8 cellular contexts compared by ENCODE assay signal in the genomic region with DNA sequence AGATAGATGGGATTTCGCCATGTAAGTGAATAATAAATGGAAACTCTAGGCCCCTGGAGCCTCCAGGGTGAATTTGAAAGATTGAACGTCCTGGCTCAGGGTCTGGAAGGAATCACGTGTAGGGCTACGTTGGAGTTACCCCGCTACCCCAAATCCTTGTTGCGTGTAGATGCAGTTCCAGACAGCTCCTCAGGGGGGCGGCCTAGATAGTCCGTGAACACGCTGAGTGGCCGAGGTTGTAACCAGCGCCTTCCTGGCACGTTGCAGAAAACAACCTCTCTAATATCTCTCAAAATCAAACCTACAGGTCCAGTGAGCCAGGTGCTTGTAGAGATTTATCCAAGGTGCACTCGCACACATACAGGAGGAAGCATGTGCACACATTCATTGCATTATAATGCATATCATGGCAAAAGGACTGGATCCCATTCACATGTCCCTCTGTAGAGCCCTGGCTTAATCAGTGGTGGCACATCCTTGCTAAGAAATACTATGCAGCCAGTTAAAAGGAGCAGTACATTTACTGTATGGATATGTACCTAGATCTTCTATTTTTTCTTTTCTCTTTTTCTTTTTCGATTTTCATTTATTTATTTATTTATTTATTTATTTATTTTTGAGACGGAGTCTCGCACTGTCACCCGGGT. TPM values are rescaled to one million over a fixed set of nuclear protein-coding genes. Genes with fewer than 3 reads are reported as not detected.
DNase-seq lines count a peak whose midpoint lies in the region; ATAC-seq, FAIRE-seq and TF ChIP-seq lines count a peak whose summit lies in the region.

No MANE protein-coding gene starts in this region.

- H3K4me3 ChIP-seq in adipocyte (ENCODE audit: low read length) (no peak overlapping the region), hepatocyte (no peak overlapping the region), spleen (no peak overlapping the region)

- H3K4me2 ChIP-seq in hepatocyte, result no peak overlapping the region

- H3K27ac ChIP-seq in hepatocyte (no peak overlapping the region), spleen (no peak overlapping the region)

- WGBS in hepatocyte (ENCODE audit: low lambda C conversion rate, missing lambda C conversion rate), result 32% methylated on average over 17 of the region's 17 CpGs
- WGBS in spleen, 5 donors, result 26 to 31% (median 30%) methylated on average over 17 of the region's 17 CpGs

- peak; percentile 64 for TF ChIP-seq CTCF in hepatocyte (IDR thresholded peaks at IDR 0.05; ENCODE audit: poor library complexity)
- TF ChIP-seq CTCF in spleen (IDR thresholded peaks at IDR 0.05 in 8 of 11, conservative IDR thresholded peaks at IDR 0.05 in 3 of 11), result peak; percentile 67 to 90 (median 81)

- FAIRE-seq in HTR-8/SVneo (lab: Jason Lieb, UNC), result peak; percentile 62

- intact Hi-C loops in spleen (cut with DNase I; ENCODE audit: low total_unique reads), result no loop called here

- H3K36me3 ChIP-seq in adipocyte (ENCODE audit: control insufficient read depth, insufficient read depth, low read length, severe bottlenecking) (no peaks in the 10 kb centered on the region), hepatocyte (replicated peaks; ENCODE audit: insufficient read depth, low read depth) (no peaks in the 10 kb centered on the region), spleen (no peaks in the 10 kb centered on the region)

- no peak for ATAC-seq in GM19463 (IDR thresholded peaks at IDR 0.05; ENCODE audit: unreplicated experiment)

- no peaks in the 10 kb centered on the region for H3K9me2 ChIP-seq in hepatocyte (replicated peaks; ENCODE audit: insufficient read depth)

- peaks cover 17% of the 10 kb centered on the region for H3K79me2 ChIP-seq in hepatocyte

- TF ChIP-seq POLR2A in spleen (IDR thresholded peaks at IDR 0.05), result no peak

- no peak overlapping the region for H2AFZ ChIP-seq in hepatocyte

- peak; percentile 85 for DNase-seq in CD1c-positive myeloid dendritic cell (ENCODE audit: extremely low spot score)
- peak; percentile 51 for DNase-seq in HTR-8/SVneo (ENCODE audit: insufficient read length, low spot score)
- peak; percentile 68 for DNase-seq in T follicular helper cell (ENCODE audit: low read depth)
- peak; percentile 83 for DNase-seq in adipocyte (ENCODE audit: low read depth)
- DNase-seq in hepatocyte (ENCODE audit: low spot score), result peak; percentile 77
- peak; percentile 91 for DNase-seq in spleen
- DNase-seq in NCI-H1105 treated with DMSO at 0.1 percent for 48 hours (lab: John Stamatoyannopoulos, UW), result no peak

- no peaks in the 10 kb centered on the region for H3K27me3 ChIP-seq in adipocyte (replicated peaks; ENCODE audit: control insufficient read depth, insufficient read depth, low read length)
- H3K27me3 ChIP-seq in hepatocyte, result peaks cover 3% of the 10 kb centered on the region
- peaks cover 0 to 17% (median 6%) of the 10 kb centered on the region in 7 donors for H3K27me3 ChIP-seq in spleen (replicated peaks in 1 of 7)

- no peak overlapping the region for H3K9ac ChIP-seq in adipocyte (ENCODE audit: low read length)

- peaks cover 10% of the 10 kb centered on the region for H3K4me1 ChIP-seq in adipocyte (ENCODE audit: control insufficient read depth, insufficient read depth, low read length)
- H3K4me1 ChIP-seq in hepatocyte (ENCODE audit: insufficient read depth), result peaks cover 10% of the 10 kb centered on the region
- peaks cover 9 to 60% (median 36%) of the 10 kb centered on the region in 6 donors for H3K4me1 ChIP-seq in spleen

- H4K20me1 ChIP-seq in hepatocyte (ENCODE audit: insufficient read depth, poor library complexity, severe bottlenecking), result no peaks in the 10 kb centered on the region

- H3K9me3 ChIP-seq in adipocyte (ENCODE audit: control insufficient read depth, low read length), result no peaks in the 10 kb centered on the region
- H3K9me3 ChIP-seq in hepatocyte (ENCODE audit: low read depth), result no peaks in the 10 kb centered on the region
- no peaks in the 10 kb centered on the region for H3K9me3 ChIP-seq in spleen

RNA-seq across cellular contexts. Expression of a gene that starts 2.5 kb away (rescaled TPM):
- total RNA-seq in hepatocyte (47.2 and 48.2 TPM in 2 replicates), spleen (10 to 100 TPM; 41.2 to 59.5 (median 46.3) TPM)
- polyA plus RNA-seq in hepatocyte (44.7 and 66.8 TPM in 2 replicates), spleen (10 to 100 TPM; 33.3 to 46.9 (median 34.2) TPM)

RNA-seq across cellular contexts. Expression of a gene that starts 11.5 kb away (rescaled TPM):
- 0.17 and 0.56 TPM in 2 replicates for total RNA-seq in hepatocyte
- 0.38 and 0.75 TPM in 2 replicates for polyA plus RNA-seq in hepatocyte
- total RNA-seq in spleen, result 10 to 100 TPM in 3 of 7 donors, 1 to 10 TPM in 4; 4.0 to 21.2 (median 9.2) TPM
- 1 to 10 TPM in 2 of 3 donors, under 1 TPM in 1; 0.52 to 2.1 (median 1.2) TPM for polyA plus RNA-seq in spleen

RNA-seq across cellular contexts. Expression of a gene that starts 38.0 kb away (rescaled TPM):
- 13.1 and 24.1 TPM in 2 replicates for total RNA-seq in hepatocyte
- polyA plus RNA-seq in hepatocyte, result 34.5 and 40.0 TPM in 2 replicates
- 10 to 100 TPM; 18.2 to 40.5 (median 31.5) TPM for total RNA-seq in spleen
- polyA plus RNA-seq in spleen, result 10 to 100 TPM; 18.7 to 36.0 (median 33.8) TPM
